ENCODE assay signal across 1 cellular context in the genomic region with DNA sequence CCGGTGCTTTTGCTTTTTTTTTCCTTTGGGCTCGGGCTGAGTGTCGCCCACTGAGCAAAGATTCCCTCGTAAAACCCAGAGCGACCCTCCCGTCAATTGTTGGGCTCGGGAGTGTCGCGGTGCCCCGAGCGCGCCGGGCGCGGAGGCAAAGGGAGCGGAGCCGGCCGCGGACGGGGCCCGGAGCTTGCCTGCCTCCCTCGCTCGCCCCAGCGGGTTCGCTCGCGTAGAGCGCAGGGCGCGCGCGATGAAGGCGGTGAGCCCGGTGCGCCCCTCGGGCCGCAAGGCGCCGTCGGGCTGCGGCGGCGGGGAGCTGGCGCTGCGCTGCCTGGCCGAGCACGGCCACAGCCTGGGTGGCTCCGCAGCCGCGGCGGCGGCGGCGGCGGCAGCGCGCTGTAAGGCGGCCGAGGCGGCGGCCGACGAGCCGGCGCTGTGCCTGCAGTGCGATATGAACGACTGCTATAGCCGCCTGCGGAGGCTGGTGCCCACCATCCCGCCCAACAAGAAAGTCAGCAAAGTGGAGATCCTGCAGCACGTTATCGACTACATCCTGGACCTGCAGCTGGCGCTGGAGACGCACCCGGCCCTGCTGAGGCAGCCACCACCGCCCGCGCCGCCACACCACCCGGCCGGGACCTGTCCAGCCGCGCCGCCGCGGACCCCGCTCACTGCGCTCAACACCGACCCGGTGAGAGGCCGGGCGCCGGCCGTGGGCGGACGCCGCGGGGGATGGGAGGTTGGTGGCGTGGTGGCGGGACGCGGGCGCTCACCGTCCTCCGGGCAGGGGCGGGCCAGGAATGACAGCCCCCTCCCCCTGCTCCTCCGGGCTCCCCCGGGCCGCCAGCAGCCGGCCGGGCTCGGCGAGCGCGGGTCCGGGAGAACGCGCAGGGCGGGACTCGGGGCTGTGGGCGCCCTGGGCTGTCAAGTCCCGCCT.
TF ChIP-seq lines count a peak whose summit lies in the region.

No MANE protein-coding gene starts in this region.

TF ChIP-seq in IMR-90, 13 proteins besides CTCF, POLR2A, EP300 and RAD21:
- no peak for TF ChIP-seq FOS (IDR thresholded peaks at IDR 0.05; ENCODE audit: low read depth, low read length)
- TF ChIP-seq RCOR1 (IDR thresholded peaks at IDR 0.05; ENCODE audit: insufficient replicate concordance, low read length), result no peak
- TF ChIP-seq USF2 (IDR thresholded peaks at IDR 0.05; ENCODE audit: low read depth, low read length), result no peak
- TF ChIP-seq RFX5 (IDR thresholded peaks at IDR 0.05; ENCODE audit: low read depth, low read length), result no peak
- no peak for TF ChIP-seq NFE2L2 (IDR thresholded peaks at IDR 0.05; ENCODE audit: low read depth, low read length)
- TF ChIP-seq CHD1 (IDR thresholded peaks at IDR 0.05; ENCODE audit: low read depth, low read length), result 0 out of 2 replicates have a peak, but pooled peaks have one; percentile 94
- no peak for TF ChIP-seq BHLHE40 (IDR thresholded peaks at IDR 0.05; ENCODE audit: low read depth, low read length)
- 0 out of 2 replicates have a peak, but pooled peaks have one; percentile 2 for TF ChIP-seq MXI1 (IDR thresholded peaks at IDR 0.05; ENCODE audit: borderline replicate concordance, low read depth, low read length)
- TF ChIP-seq SMC3 (IDR thresholded peaks at IDR 0.05; ENCODE audit: low read depth, low read length), result no peak
- TF ChIP-seq MAZ (IDR thresholded peaks at IDR 0.05; ENCODE audit: borderline replicate concordance, low read depth, low read length), result no peak
